14 cellular contexts compared by ENCODE assay signal in the genomic region with DNA sequence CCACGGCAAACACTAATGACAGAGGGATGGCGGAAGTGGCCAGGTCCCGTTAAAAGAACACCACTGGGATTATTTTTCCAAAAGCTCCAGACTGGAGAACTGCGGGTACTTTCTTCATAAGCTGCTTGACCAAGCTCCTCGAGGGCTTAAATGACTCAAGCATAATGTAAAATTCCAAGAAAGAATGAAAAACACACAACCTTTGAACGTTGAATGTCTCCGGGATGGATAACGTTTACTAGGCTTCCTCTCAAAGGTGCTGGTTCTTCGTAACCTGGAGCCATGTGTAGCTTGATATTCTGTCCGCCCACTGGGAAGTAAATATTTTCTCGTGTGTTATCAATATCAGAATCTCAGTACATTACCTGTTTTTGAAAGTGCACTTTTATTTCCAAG.
"Had no signal": no experiment of that assay in that cellular context is flagged by ENCODE, and none has a peak within 500 bp of the region (broad histone marks: within the 10 kb centered on the region; RNA-seq: fewer than 3 reads in every experiment).

No MANE protein-coding gene starts in this region.

- H3K4me1 ChIP-seq: parathyroid adenoma, uterus had no signal

- H3K27me3 ChIP-seq: cardiac muscle cell, uterus had no signal

- H3K4me3 Mint-ChIP-seq: activated CD8-positive, alpha-beta T cell treated with anti-CD3 and anti-CD28 coated beads for 36 hours; activated T-helper 1 cell treated with anti-CD3 and anti-CD28 coated beads, Interleukin-12 subunit alpha, Interleukin-12 subunit beta, Interleukin-2, Interleukin-4 antibody, amounts not matched to agents 30 ng/mL and 10 ng/mL and 1 ng/mL, durations not matched to agents 14 hours and 24 hours and 36 hours; stimulated activated naive B cell treated with anti-CD40 and anti-IgM and Interleukin-4, amounts not matched to agents 10 μg/mL and 1 μg/mL and 100 μg/mL, for 72 hours had no signal

- H3K36me3 ChIP-seq: cardiac muscle cell, uterus had no signal

- H3K4me3 ChIP-seq: cardiac muscle cell, uterus had no signal

- H3K79me2 ChIP-seq: parathyroid adenoma had no signal

- H3K36me3 Mint-ChIP-seq: stimulated activated naive B cell treated with anti-CD40 and anti-IgM and Interleukin-4, amounts not matched to agents 10 μg/mL and 1 μg/mL and 100 μg/mL, for 72 hours had no signal

- H3K27me3 Mint-ChIP-seq: activated CD8-positive, alpha-beta T cell treated with anti-CD3 and anti-CD28 coated beads for 36 hours had no signal

- H3K27ac ChIP-seq: cardiac muscle cell, parathyroid adenoma, uterus, WERI-Rb-1 had no signal

- DNase-seq: activated CD4-positive, alpha-beta T cell treated with anti-CD3 and anti-CD28 coated beads for 4 hours; activated CD8-positive, alpha-beta memory T cell treated with anti-CD3 and anti-CD28 coated beads, Interleukin-2, amount 50 U/mL, for 48 hours; activated CD8-positive, alpha-beta T cell treated with anti-CD3 and anti-CD28 coated beads for 36 hours; activated naive CD4-positive, alpha-beta T cell; foreskin melanocyte; retina; stimulated activated CD4-positive, alpha-beta T cell treated with anti-CD3 and anti-CD28 coated beads, Interleukin-1b, Interleukin-23, amount 100 ng/mL, for 48 hours; stimulated activated naive B cell treated with anti-CD40 and anti-IgM and Interleukin-4, amounts not matched to agents 10 μg/mL and 1 μg/mL and 100 μg/mL, for 72 hours; T-helper 1 cell; uterus; WERI-Rb-1 had no signal

- H3K4me1 Mint-ChIP-seq: stimulated activated naive B cell treated with anti-CD40 and anti-IgM and Interleukin-4, amounts not matched to agents 10 μg/mL and 1 μg/mL and 100 μg/mL, for 72 hours had no signal

- H3K9me3 Mint-ChIP-seq: activated CD8-positive, alpha-beta T cell treated with anti-CD3 and anti-CD28 coated beads for 36 hours; activated T-helper 1 cell treated with anti-CD3 and anti-CD28 coated beads, Interleukin-12 subunit alpha, Interleukin-12 subunit beta, Interleukin-2, Interleukin-4 antibody, amounts not matched to agents 30 ng/mL and 10 ng/mL and 1 ng/mL, durations not matched to agents 14 hours and 24 hours and 36 hours; stimulated activated naive B cell treated with anti-CD40 and anti-IgM and Interleukin-4, amounts not matched to agents 10 μg/mL and 1 μg/mL and 100 μg/mL, for 72 hours had no signal

- H3K9me3 ChIP-seq: uterus had no signal

- ATAC-seq: activated CD8-positive, alpha-beta T cell treated with anti-CD3 and anti-CD28 coated beads for 36 hours; stimulated activated naive B cell treated with anti-CD40 and anti-IgM and Interleukin-4, amounts not matched to agents 10 μg/mL and 1 μg/mL and 100 μg/mL, for 72 hours had no signal

- H3K9ac ChIP-seq: parathyroid adenoma had no signal

- H2AFZ ChIP-seq: parathyroid adenoma had no signal

- H3K27ac Mint-ChIP-seq: activated CD8-positive, alpha-beta T cell treated with anti-CD3 and anti-CD28 coated beads for 36 hours; activated T-helper 1 cell treated with anti-CD3 and anti-CD28 coated beads, Interleukin-12 subunit alpha, Interleukin-12 subunit beta, Interleukin-2, Interleukin-4 antibody, amounts not matched to agents 30 ng/mL and 10 ng/mL and 1 ng/mL, durations not matched to agents 14 hours and 24 hours and 36 hours; stimulated activated naive B cell treated with anti-CD40 and anti-IgM and Interleukin-4, amounts not matched to agents 10 μg/mL and 1 μg/mL and 100 μg/mL, for 72 hours had no signal
